In the genomic region with DNA sequence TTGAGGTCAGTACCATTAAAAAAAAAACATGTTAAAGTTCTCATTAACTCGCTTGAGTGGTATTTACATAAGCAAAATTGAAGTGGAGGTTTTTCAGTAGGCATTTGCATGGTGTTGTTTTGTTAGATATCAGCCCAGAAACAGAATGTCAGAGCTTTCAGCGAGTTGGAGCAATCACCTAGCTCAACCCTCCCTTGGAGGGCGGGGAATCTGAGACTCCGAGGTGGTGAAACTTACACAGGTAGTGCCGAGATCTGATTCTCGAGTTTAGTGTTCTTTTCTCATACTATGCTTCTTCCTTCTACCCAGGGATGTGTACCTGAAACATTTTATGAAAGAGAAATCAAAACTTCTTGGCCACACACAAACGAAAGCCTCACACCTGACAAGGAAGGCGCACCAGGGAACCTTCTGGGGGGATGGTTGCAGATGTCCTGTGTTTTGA, we compare ENCODE assay signal across 9 cellular contexts. TPM values are rescaled to one million over a fixed set of nuclear protein-coding genes. Genes with fewer than 3 reads are reported as not detected.
A peak's percentile ranks its signal among the peaks of the same experiment; 100 is the strongest.
DNase-seq lines count a peak whose midpoint lies in the region; ATAC-seq and TF ChIP-seq lines count a peak whose summit lies in the region.
"Had no signal": no experiment of that assay in that cellular context is flagged by ENCODE, and none has a peak within 500 bp of the region (broad histone marks: within the 10 kb centered on the region; RNA-seq: fewer than 3 reads in every experiment).

No MANE protein-coding gene starts in this region.

- TF ChIP-seq CTCF in activated B cell treated with CpG ODN at 0.5 μM for 24 hours (IDR thresholded peaks at IDR 0.05), result no peak
- no peak for TF ChIP-seq CTCF in neutrophil (IDR thresholded peaks at IDR 0.05)
- TF ChIP-seq CTCF in MCF 10A (IDR thresholded peaks at IDR 0.05; ENCODE audit: unreplicated experiment), result no peak
- no peak for TF ChIP-seq CTCF in lower leg skin (IDR thresholded peaks at IDR 0.05)

- intact Hi-C loops in activated B cell treated with CpG ODN at 0.5 μM for 24 hours (cut with micrococcal nuclease), result loop anchor here (10.0 kb wide), 1 partner anchor 317 kb away; no protein-coding TSS in a partner anchor
- intact Hi-C loops in MCF 10A (cut with micrococcal nuclease), result no loop called here
- intact Hi-C loops in lower leg skin (cut with DNase I; ENCODE audit: low total_unique reads), result no loop called here

- H3K4me3 Mint-ChIP-seq in activated B cell treated with CpG ODN at 0.5 μM for 24 hours (peak overlapping the region; percentile 74), MCF 10A (ENCODE audit: unreplicated experiment) (no peak overlapping the region)

- CTCF ChIA-PET in activated B cell treated with CpG ODN at 0.5 μM for 24 hours (lab: Charles Lee), result no interaction called here
- CTCF ChIA-PET in MCF 10A (lab: Yijun Ruan, JAX), result interaction anchor here (0.7 kb wide), 1 partner anchor 22 kb away, joined by 5 read pairs; no protein-coding TSS in a partner anchor

- DNase-seq in activated B cell treated with CpG ODN at 0.5 μM for 24 hours, result no peak
- DNase-seq in MCF 10A (ENCODE audit: unreplicated experiment), result no peak
- DNase-seq in SJCRH30, result no peak
- DNase-seq in lower leg skin (ENCODE audit: low spot score in 2 of 2), result no peak

- ATAC-seq in GM18517 (IDR thresholded peaks at IDR 0.05; ENCODE audit: unreplicated experiment) (peak; percentile 58), GM21786 (IDR thresholded peaks at IDR 0.05; ENCODE audit: unreplicated experiment) (peak; percentile 60), activated B cell treated with CpG ODN at 0.5 μM for 24 hours (ENCODE audit: low read depth) (no peak), GM18909 (IDR thresholded peaks at IDR 0.05; ENCODE audit: poor library complexity, unreplicated experiment) (no peak)

- H3K36me3 Mint-ChIP-seq in activated B cell treated with CpG ODN at 0.5 μM for 24 hours (ENCODE audit: low read depth), result peaks cover 76% of the 10 kb centered on the region
- H3K36me3 Mint-ChIP-seq in MCF 10A (ENCODE audit: insufficient read depth, unreplicated experiment), result peaks cover 20% of the 10 kb centered on the region

- H3K27ac Mint-ChIP-seq in activated B cell treated with CpG ODN at 0.5 μM for 24 hours (no peak overlapping the region), MCF 10A (ENCODE audit: low read depth, unreplicated experiment) (no peak overlapping the region)

- no peak for TF ChIP-seq POLR2A in lower leg skin (IDR thresholded peaks at IDR 0.05)

- H3K4me3 ChIP-seq in neutrophil (ENCODE audit: low read depth in 1 of 2, low read length in 1 of 2) (peak overlapping the region in 1 of 2 experiments; percentile 5), SJCRH30 (no peak overlapping the region), lower leg skin (ENCODE audit: low read depth, poor library complexity, severe bottlenecking) (no peak overlapping the region)

- H3K27ac ChIP-seq in neutrophil, result peak overlapping the region; percentile 100
- no peak overlapping the region for H3K27ac ChIP-seq in SJCRH30

- H3K4me1 Mint-ChIP-seq in activated B cell treated with CpG ODN at 0.5 μM for 24 hours (peaks cover 62% of the 10 kb centered on the region), MCF 10A (ENCODE audit: insufficient read depth, unreplicated experiment) (peaks cover 6% of the 10 kb centered on the region)

- no TSS peak for BruUV-seq in MCF 10A (replicated peaks; lab: Mats Ljungman, UMichigan)

- no peaks in the 10 kb centered on the region for H3K9me3 ChIP-seq in neutrophil
- H3K9me3 ChIP-seq in SJCRH30 (replicated peaks), result no peaks in the 10 kb centered on the region

- H3K27me3 ChIP-seq in neutrophil (no peaks in the 10 kb centered on the region), SJCRH30 (no peaks in the 10 kb centered on the region)

- peaks cover 68 to 85% of the 10 kb centered on the region in 2 experiments for H3K4me1 ChIP-seq in neutrophil (ENCODE audit: control insufficient read depth in 1 of 2, insufficient read depth in 1 of 2, low read depth in 1 of 2, low read length in 1 of 2)
- peaks cover 15% of the 10 kb centered on the region for H3K4me1 ChIP-seq in SJCRH30

- WGBS in lower leg skin, 2 donors, result 80 to 82% methylated on average over 8 of the region's 8 CpGs

- no peaks in the 10 kb centered on the region for H3K9me3 Mint-ChIP-seq in activated B cell treated with CpG ODN at 0.5 μM for 24 hours
- no peaks in the 10 kb centered on the region for H3K9me3 Mint-ChIP-seq in MCF 10A (ENCODE audit: unreplicated experiment)
- H3K9me3 Mint-ChIP-seq: stimulated activated naive CD8-positive, alpha-beta T cell treated with anti-CD3 and anti-CD28 coated beads, Interleukin-15, Interleukin-2, amounts not matched to agents 100 ng/mL and 50 ng/mL, for 24 hours had no signal

- H3K36me3 ChIP-seq in neutrophil (peaks cover 97% of the 10 kb centered on the region), SJCRH30 (peaks cover 17% of the 10 kb centered on the region)

- POLR2A ChIA-PET in activated B cell treated with CpG ODN at 0.5 μM for 24 hours (lab: Charles Lee) (no interaction called here), MCF 10A (lab: Yijun Ruan, JAX) (no interaction called here)

- H3K27me3 Mint-ChIP-seq in activated B cell treated with CpG ODN at 0.5 μM for 24 hours (no peaks in the 10 kb centered on the region), MCF 10A (ENCODE audit: insufficient read depth, unreplicated experiment) (no peaks in the 10 kb centered on the region)
- H3K27me3 Mint-ChIP-seq: stimulated activated naive CD8-positive, alpha-beta T cell treated with anti-CD3 and anti-CD28 coated beads, Interleukin-15, Interleukin-2, amounts not matched to agents 100 ng/mL and 50 ng/mL, for 24 hours had no signal

RNA-seq across cellular contexts. Expression of a gene that starts 6.6 kb away (rescaled TPM):
- total RNA-seq in activated B cell treated with CpG ODN at 0.5 μM for 24 hours (60.7 and 79.6 TPM in 2 replicates), MCF 10A (2022) (25.8 and 31.4 TPM in 2 replicates), lower leg skin (10 to 100 TPM; 19.1 to 59.5 (median 46.3) TPM)
- total RNA-seq in SJCRH30 (2014; rRNA removed; shearing (Covaris generic)), result 40.7 and 50.0 TPM in 2 replicates

Comparison
In these comparisons a context has a peak if more than half of its experiments do, and no peak if none do; other contexts are left out.
1. ATAC-seq: peak in GM18517 (single experiment) and GM21786 (single experiment); none in activated B cell treated with CpG ODN at 0.5 μM for 24 hours (single experiment) and GM18909 (single experiment).